ENCODE assay signal across 33 cellular contexts in the genomic region with DNA sequence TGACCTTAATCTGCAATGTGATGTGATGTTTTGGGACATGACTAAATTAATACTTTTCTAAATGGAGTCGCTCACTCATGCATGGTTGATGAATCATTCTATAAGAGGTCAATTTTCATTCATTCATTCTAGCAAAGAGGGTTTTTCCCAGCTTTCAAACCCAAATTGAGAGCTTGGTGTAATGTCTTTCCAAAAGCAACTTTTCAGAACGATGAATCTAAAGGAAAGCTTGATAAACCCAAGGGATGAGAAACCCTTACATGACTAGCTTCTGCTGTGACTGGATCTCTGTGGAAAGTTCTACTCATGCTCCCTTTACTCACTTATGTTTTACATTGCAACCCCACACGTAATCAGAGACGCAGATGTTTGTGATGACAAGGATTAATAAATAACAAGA. TPM values are rescaled to one million over a fixed set of nuclear protein-coding genes. Genes with fewer than 3 reads are reported as not detected.
DNase-seq lines count a peak whose midpoint lies in the region; ATAC-seq and TF ChIP-seq lines count a peak whose summit lies in the region.
"Had no signal": no experiment of that assay in that cellular context is flagged by ENCODE, and none has a peak within 500 bp of the region (broad histone marks: within the 10 kb centered on the region; RNA-seq: fewer than 3 reads in every experiment).

No MANE protein-coding gene starts in this region.

- peak; percentile 12 for ATAC-seq in SK-N-SH treated with all-trans-retinoic acid at 6 μM for 48 hours
- ATAC-seq in psoas muscle, result no peak
- ATAC-seq in HG02678 (IDR thresholded peaks at IDR 0.05; ENCODE audit: unreplicated experiment), result no peak
- ATAC-seq in GM19023 (IDR thresholded peaks at IDR 0.05; ENCODE audit: unreplicated experiment), result no peak
- ATAC-seq in HG03139 (IDR thresholded peaks at IDR 0.05; ENCODE audit: unreplicated experiment), result no peak
- ATAC-seq: activated CD8-positive, alpha-beta memory T cell treated with anti-CD3 and anti-CD28 coated beads, Interleukin-2, amount 10 ng/mL, durations not matched to agents 7 days and 5 days; CD8-positive, alpha-beta T cell; left ventricle myocardium superior; natural killer cell treated with Interleukin-12 subunit alpha and Interleukin-12 subunit beta and Interleukin-15 and Interleukin-18, amount 100 ng/mL, for 72 hours; right cardiac atrium had no signal

- TF ChIP-seq CTCF in fibroblast of mammary gland (conservative IDR thresholded peaks at IDR 0.05; ENCODE audit: control insufficient read depth, insufficient read depth, low read depth, low read length) (no peak), psoas muscle (IDR thresholded peaks at IDR 0.05) (no peak), GM13976 (IDR thresholded peaks at IDR 0.05; ENCODE audit: borderline replicate concordance, control extremely low read depth, extremely low read depth, insufficient read depth, missing control alignments) (no peak)

- H3K4me3 ChIP-seq in fibroblast of mammary gland (ENCODE audit: control insufficient read depth, low read depth, low read length) (no peak overlapping the region), psoas muscle (no peak overlapping the region)
- H3K4me3 ChIP-seq: dorsolateral prefrontal cortex, pancreas, thyroid gland had no signal

- H3K27ac ChIP-seq in psoas muscle, result peak overlapping the region; percentile 65
- H3K27ac ChIP-seq: dorsolateral prefrontal cortex, pancreas, thyroid gland had no signal

- H3K4me1 ChIP-seq in psoas muscle, result peaks cover 65% of the 10 kb centered on the region
- H3K4me1 ChIP-seq: thyroid gland had no signal

- no peaks in the 10 kb centered on the region for H3K27me3 ChIP-seq in psoas muscle (ENCODE audit: insufficient read depth in 3 of 3, low read length in 2 of 3)
- H3K27me3 ChIP-seq: dorsolateral prefrontal cortex, pancreas, thyroid gland had no signal

- H3K36me3 ChIP-seq in psoas muscle (ENCODE audit: insufficient read depth in 1 of 2, low read depth in 1 of 2), result no peaks in the 10 kb centered on the region
- H3K36me3 ChIP-seq: pancreas, thyroid gland had no signal

- in situ Hi-C loops in GM13976 (cut with MboI; ENCODE audit: low sequenced_read_pairs, unreplicated experiment), result no loop called here

- DNase-seq in EH (ENCODE audit: low read depth), result peak; percentile 60
- peak; percentile 83 for DNase-seq in fibroblast of mammary gland (ENCODE audit: low read depth)
- no peak for DNase-seq in psoas muscle
- no peak for DNase-seq in GM13976 (ENCODE audit: low spot score)
- DNase-seq: activated CD4-positive, alpha-beta T cell treated with anti-CD3 and anti-CD28 coated beads, Interleukin-2, amount 10 ng/mL, durations not matched to agents 7 days and 5 days; activated CD8-positive, alpha-beta memory T cell treated with anti-CD3 and anti-CD28 coated beads, Interleukin-2, amount 10 ng/mL, durations not matched to agents 7 days and 5 days; activated naive CD4-positive, alpha-beta T cell treated with anti-CD3 and anti-CD28 coated beads for 36 hours; activated T-cell treated with anti-CD3 and anti-CD28 coated beads, Interleukin-2, amount 50 U/mL, for 72 hours; amygdala; CD8-positive, alpha-beta T cell; central memory CD4-positive, alpha-beta T cell; dorsolateral prefrontal cortex; foreskin melanocyte; GF-D8; H7; Kasumi-1; left ventricle myocardium superior; NCI-H1048; NCI-H187 treated with DMSO at 0.1 percent for 48 hours; NCI-H226; NCI-H748 treated with DMSO at 0.1 percent for 48 hours; pancreas; right cardiac atrium; stimulated activated CD4-positive, alpha-beta T cell treated with anti-CD3 and anti-CD28 coated beads, Interleukin-12 subunit alpha, Interleukin-12 subunit beta, amount 100 ng/mL, for 4 hours; stimulated activated CD4-positive, alpha-beta T cell treated with anti-CD3 and anti-CD28 coated beads, Interleukin-4, amount 100 ng/mL, for 24 hours; stimulated activated naive B cell treated with anti-CD40 and anti-IgM and Interleukin-4, amounts not matched to agents 10 μg/mL and 1 μg/mL and 100 μg/mL, for 72 hours; thyroid gland had no signal

- 39 to 69% (median 52%) methylated on average over 4 of the region's 4 CpGs for whole genome bisulfite sequencing in psoas muscle, 3 donors

- intact Hi-C loops in psoas muscle (cut with DNase I), result no loop called here

- no peaks in the 10 kb centered on the region for H3K9me3 ChIP-seq in psoas muscle
- H3K9me3 ChIP-seq: pancreas, thyroid gland had no signal

TF ChIP-seq in SK-N-SH treated with all-trans-retinoic acid at 6 μM for 48 hours, 23 proteins besides CTCF, POLR2A, EP300 and RAD21:
- TF ChIP-seq, protein P1, sequence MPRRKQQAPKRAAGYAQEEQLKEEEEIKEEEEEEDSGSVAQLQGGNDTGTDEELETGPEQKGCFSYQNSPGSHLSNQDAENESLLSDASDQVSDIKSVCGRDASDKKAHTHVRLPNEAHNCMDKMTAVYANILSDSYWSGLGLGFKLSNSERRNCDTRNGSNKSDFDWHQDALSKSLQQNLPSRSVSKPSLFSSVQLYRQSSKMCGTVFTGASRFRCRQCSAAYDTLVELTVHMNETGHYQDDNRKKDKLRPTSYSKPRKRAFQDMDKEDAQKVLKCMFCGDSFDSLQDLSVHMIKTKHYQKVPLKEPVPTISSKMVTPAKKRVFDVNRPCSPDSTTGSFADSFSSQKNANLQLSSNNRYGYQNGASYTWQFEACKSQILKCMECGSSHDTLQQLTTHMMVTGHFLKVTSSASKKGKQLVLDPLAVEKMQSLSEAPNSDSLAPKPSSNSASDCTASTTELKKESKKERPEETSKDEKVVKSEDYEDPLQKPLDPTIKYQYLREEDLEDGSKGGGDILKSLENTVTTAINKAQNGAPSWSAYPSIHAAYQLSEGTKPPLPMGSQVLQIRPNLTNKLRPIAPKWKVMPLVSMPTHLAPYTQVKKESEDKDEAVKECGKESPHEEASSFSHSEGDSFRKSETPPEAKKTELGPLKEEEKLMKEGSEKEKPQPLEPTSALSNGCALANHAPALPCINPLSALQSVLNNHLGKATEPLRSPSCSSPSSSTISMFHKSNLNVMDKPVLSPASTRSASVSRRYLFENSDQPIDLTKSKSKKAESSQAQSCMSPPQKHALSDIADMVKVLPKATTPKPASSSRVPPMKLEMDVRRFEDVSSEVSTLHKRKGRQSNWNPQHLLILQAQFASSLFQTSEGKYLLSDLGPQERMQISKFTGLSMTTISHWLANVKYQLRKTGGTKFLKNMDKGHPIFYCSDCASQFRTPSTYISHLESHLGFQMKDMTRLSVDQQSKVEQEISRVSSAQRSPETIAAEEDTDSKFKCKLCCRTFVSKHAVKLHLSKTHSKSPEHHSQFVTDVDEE (CRISPR knock-in tag; IDR thresholded peaks at IDR 0.05), result no peak
- TF ChIP-seq TCF4 (CRISPR knock-in tag; IDR thresholded peaks at IDR 0.05; ENCODE audit: borderline replicate concordance), result no peak

RNA-seq across cellular contexts. Expression of a gene that starts 47.7 kb away (rescaled TPM):
- 10 to 100 TPM; 13.2 to 39.3 (median 17.2) TPM for total RNA-seq in psoas muscle
- 10 to 100 TPM in 2 of 3 donors, 1 to 10 TPM in 1; 2.5 to 18.0 (median 13.4) TPM for polyA plus RNA-seq in psoas muscle
- total RNA-seq: activated CD4-positive, alpha-beta T cell treated with anti-CD3 and anti-CD28 coated beads, Interleukin-2, amount 10 ng/mL, durations not matched to agents 7 days and 5 days; activated CD8-positive, alpha-beta memory T cell treated with anti-CD3 and anti-CD28 coated beads, Interleukin-2, amount 10 ng/mL, durations not matched to agents 7 days and 5 days; activated naive CD4-positive, alpha-beta T cell treated with anti-CD3 and anti-CD28 coated beads for 36 hours; activated T-cell treated with anti-CD3 and anti-CD28 coated beads, Interleukin-2, amount 50 U/mL, for 72 hours; CD8-positive, alpha-beta T cell; endothelial cell of umbilical vein; natural killer cell treated with Interleukin-12 subunit alpha and Interleukin-12 subunit beta and Interleukin-15 and Interleukin-18, amount 100 ng/mL, for 72 hours had no signal
- polyA plus RNA-seq: endothelial cell of umbilical vein had no signal

Comparison
In these comparisons a context has a peak if more than half of its experiments do, and no peak if none do; other contexts are left out.
1. DNase-seq: peak in EH (single experiment) and fibroblast of mammary gland (single experiment); none in psoas muscle (0 of 2) and GM13976 (single experiment).